ENCODE assay signal across 1 cellular context in the genomic region with DNA sequence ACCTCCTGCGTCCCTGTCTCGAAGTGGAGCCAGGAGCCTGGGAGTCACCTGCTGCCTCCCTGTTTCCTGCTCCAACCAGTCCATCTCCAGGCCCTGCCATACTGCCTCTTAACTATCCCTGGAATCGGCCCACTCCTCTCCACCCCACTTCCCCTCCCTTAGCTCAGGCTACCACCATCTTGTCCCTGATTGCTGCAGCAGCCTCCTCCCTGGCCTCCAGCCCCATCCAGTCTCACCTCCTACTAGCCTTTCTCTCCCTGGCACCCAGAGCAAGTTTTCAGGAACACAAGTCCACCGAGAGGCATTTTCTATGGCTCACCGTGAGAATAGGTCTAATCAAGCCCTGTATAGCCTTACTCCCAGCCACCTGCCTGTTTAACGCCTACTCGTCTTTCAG.
TF ChIP-seq lines count a peak whose summit lies in the region.

No MANE protein-coding gene starts in this region.

TF ChIP-seq in endothelial cell of umbilical vein, 7 proteins besides CTCF, POLR2A, EP300 and RAD21:
- TF ChIP-seq MYC (IDR thresholded peaks at IDR 0.05; ENCODE audit: low read depth, low read length) (no peak), JUN (IDR thresholded peaks at IDR 0.05; ENCODE audit: borderline replicate concordance, insufficient read depth, insufficient read length, low read depth) (no peak), POLR2AphosphoS5 (IDR thresholded peaks at IDR 0.05; ENCODE audit: insufficient read depth, low read depth, low read length) (no peak)
